Comparison of ENCODE assay signal across 22 cellular contexts in the genomic region with DNA sequence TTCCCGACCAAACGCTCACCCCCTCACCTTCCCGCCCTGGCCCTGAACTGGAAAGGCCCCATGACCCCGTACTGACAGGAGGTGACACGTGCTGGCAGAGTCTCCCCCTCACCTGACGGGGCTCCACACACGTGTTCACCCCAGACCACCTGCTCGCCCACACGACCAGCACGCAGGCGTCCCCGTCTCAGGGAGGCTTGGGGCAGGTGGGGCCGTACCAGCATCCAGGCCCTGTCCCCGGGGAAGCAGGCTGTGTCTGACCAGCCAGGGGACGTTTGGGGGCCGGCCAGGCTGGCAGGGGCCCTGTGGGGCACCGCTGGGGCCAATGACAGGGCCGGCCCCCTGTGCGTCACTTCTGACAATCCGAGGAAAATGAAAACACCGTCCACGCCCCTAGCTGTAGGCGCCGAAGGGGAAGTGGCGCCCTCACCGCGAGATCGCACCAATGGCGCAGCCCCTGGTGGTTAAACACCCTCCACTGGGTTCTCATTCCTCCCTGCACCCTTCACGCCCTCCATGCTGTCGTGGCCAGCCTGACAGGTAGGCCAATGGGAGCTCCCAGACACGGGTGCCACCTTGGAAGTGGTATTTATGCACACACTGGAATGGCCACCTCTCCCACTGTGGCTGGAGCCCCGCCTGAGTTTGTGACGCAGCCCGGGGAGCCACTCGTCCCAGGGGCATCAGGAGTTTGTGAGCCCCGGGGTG. TPM values are rescaled to one million over a fixed set of nuclear protein-coding genes. Genes with fewer than 3 reads are reported as not detected.
A peak's percentile ranks its signal among the peaks of the same experiment; 100 is the strongest.
DNase-seq lines count a peak whose midpoint lies in the region; ATAC-seq and TF ChIP-seq lines count a peak whose summit lies in the region.
"Had no signal": no experiment of that assay in that cellular context is flagged by ENCODE, and none has a peak within 500 bp of the region (broad histone marks: within the 10 kb centered on the region; RNA-seq: fewer than 3 reads in every experiment).

No MANE protein-coding gene starts in this region.

- no peak overlapping the region for H3K27ac ChIP-seq in right atrium auricular region
- no peak overlapping the region for H3K27ac ChIP-seq in right lobe of liver
- H3K27ac ChIP-seq in psoas muscle: no peak overlapping the region
- H3K27ac ChIP-seq in mesenchymal stem cell (ENCODE audit: low read length, poor library complexity, severe bottlenecking): no peak overlapping the region
- H3K27ac ChIP-seq: A549, SJCRH30 had no signal

- TF ChIP-seq CTCF in right atrium auricular region (IDR thresholded peaks at IDR 0.05) (no peak), right lobe of liver (IDR thresholded peaks at IDR 0.05) (no peak), psoas muscle (IDR thresholded peaks at IDR 0.05) (no peak), endothelial cell (IDR thresholded peaks at IDR 0.05; ENCODE audit: unreplicated experiment) (no peak)

- no peak overlapping the region for H4K8ac ChIP-seq in mesenchymal stem cell (ENCODE audit: low read length)

- no peak overlapping the region for H3K9ac ChIP-seq in mesenchymal stem cell (ENCODE audit: low read length)

- H3K4ac ChIP-seq in mesenchymal stem cell (ENCODE audit: low read depth in 1 of 2, low read length in 2 of 2): no peak overlapping the region

- no peaks in the 10 kb centered on the region for H3K27me3 Mint-ChIP-seq in central memory CD8-positive, alpha-beta T cell
- H3K27me3 Mint-ChIP-seq in endothelial cell (ENCODE audit: unreplicated experiment): peaks cover 5% of the 10 kb centered on the region
- H3K27me3 Mint-ChIP-seq: B cell had no signal

- H4K91ac ChIP-seq in mesenchymal stem cell (ENCODE audit: low read length): no peak overlapping the region

- H3K79me1 ChIP-seq in mesenchymal stem cell (replicated peaks; ENCODE audit: low read length, poor library complexity, severe bottlenecking): no peaks in the 10 kb centered on the region

- no peak overlapping the region for H2BK5ac ChIP-seq in mesenchymal stem cell (ENCODE audit: low read depth, low read length, poor library complexity, severe bottlenecking)

- peaks cover 65% of the 10 kb centered on the region for H3K36me3 ChIP-seq in right atrium auricular region
- H3K36me3 ChIP-seq in right lobe of liver: peaks cover 0 to 78% (median 26%) of the 10 kb centered on the region in 4 donors
- peaks cover 0 to 14% of the 10 kb centered on the region in 2 donors for H3K36me3 ChIP-seq in psoas muscle (ENCODE audit: insufficient read depth in 1 of 2, low read depth in 1 of 2)
- H3K36me3 ChIP-seq in mesenchymal stem cell (ENCODE audit: control insufficient read depth in 1 of 2, insufficient read depth in 2 of 2, low read depth in 1 of 2, low read length in 2 of 2): peaks cover 14 to 15% of the 10 kb centered on the region in 2 experiments
- H3K36me3 ChIP-seq: SJCRH30 had no signal

- H2BK12ac ChIP-seq in mesenchymal stem cell (ENCODE audit: low read length in 2 of 2): no peak overlapping the region

- H3K4me2 ChIP-seq in mesenchymal stem cell (ENCODE audit: low read length, poor library complexity, severe bottlenecking): no peak overlapping the region
- H3K4me2 ChIP-seq: A549 had no signal

- no peak overlapping the region for H3K4me3 Mint-ChIP-seq in central memory CD8-positive, alpha-beta T cell
- H3K4me3 Mint-ChIP-seq in endothelial cell (ENCODE audit: unreplicated experiment): no peak overlapping the region
- H3K4me3 Mint-ChIP-seq: B cell, CD14-positive monocyte, H9 had no signal

- H3K14ac ChIP-seq in mesenchymal stem cell (ENCODE audit: low read length in 2 of 2): no peak overlapping the region

- no peak overlapping the region for H3K27ac Mint-ChIP-seq in central memory CD8-positive, alpha-beta T cell (ENCODE audit: low read depth)
- no peak overlapping the region for H3K27ac Mint-ChIP-seq in endothelial cell (ENCODE audit: unreplicated experiment)
- H3K27ac Mint-ChIP-seq: B cell had no signal

- H2AK5ac ChIP-seq in mesenchymal stem cell (ENCODE audit: low read length, severe bottlenecking): no peak overlapping the region

- no peak overlapping the region for H3K23ac ChIP-seq in mesenchymal stem cell (ENCODE audit: low read length in 2 of 2)

- peaks cover 5% of the 10 kb centered on the region for H3K36me3 Mint-ChIP-seq in central memory CD8-positive, alpha-beta T cell (ENCODE audit: insufficient read depth)
- peaks cover 6% of the 10 kb centered on the region for H3K36me3 Mint-ChIP-seq in endothelial cell (ENCODE audit: low read depth, unreplicated experiment)

- WGBS in right lobe of liver (ENCODE audit: insufficient coverage, low coverage, low lambda C conversion rate, missing lambda C conversion rate): 65% methylated on average over 3 of the region's 37 CpGs
- 86 to 92% (median 87%) methylated on average over 36 to 37 of the region's 37 CpGs for whole genome bisulfite sequencing in psoas muscle, 3 donors
- 89% methylated on average over 36 of the region's 37 CpGs for WGBS in mesenchymal stem cell

- intact Hi-C loops in left ventricle myocardium superior (cut with micrococcal nuclease): no loop called here
- intact Hi-C loops in right lobe of liver (cut with DNase I): no loop called here
- intact Hi-C loops in psoas muscle (cut with DNase I): no loop called here

- H3K18ac ChIP-seq in mesenchymal stem cell (ENCODE audit: low read depth in 1 of 2, low read length in 2 of 2): no peak overlapping the region

- no peak overlapping the region for H2BK120ac ChIP-seq in mesenchymal stem cell (ENCODE audit: low read depth, low read length)

- H3K4me1 ChIP-seq in right atrium auricular region (no peaks in the 10 kb centered on the region), right lobe of liver (peaks cover 0 to 7% (median 0%) of the 10 kb centered on the region in 4 donors), psoas muscle (no peaks in the 10 kb centered on the region), mesenchymal stem cell (ENCODE audit: control insufficient read depth, insufficient read depth, low read depth, low read length) (no peaks in the 10 kb centered on the region)
- H3K4me1 ChIP-seq: A549, SJCRH30 had no signal

- no peaks in the 10 kb centered on the region for H3K9me3 ChIP-seq in right atrium auricular region
- H3K9me3 ChIP-seq in right lobe of liver: no peaks in the 10 kb centered on the region
- H3K9me3 ChIP-seq in psoas muscle: no peaks in the 10 kb centered on the region
- H3K9me3 ChIP-seq in mesenchymal stem cell (ENCODE audit: control insufficient read depth, low read length): no peaks in the 10 kb centered on the region
- H3K9me3 ChIP-seq: A549, SJCRH30 had no signal

- no peaks in the 10 kb centered on the region for H3K4me1 Mint-ChIP-seq in central memory CD8-positive, alpha-beta T cell
- H3K4me1 Mint-ChIP-seq in endothelial cell (ENCODE audit: unreplicated experiment): no peaks in the 10 kb centered on the region
- H3K4me1 Mint-ChIP-seq: B cell, CD14-positive monocyte, H9 had no signal

- H2BK15ac ChIP-seq in mesenchymal stem cell (ENCODE audit: low read depth, poor library complexity, severe bottlenecking): no peak overlapping the region

- H3K27me3 ChIP-seq in right atrium auricular region (no peaks in the 10 kb centered on the region), right lobe of liver (no peaks in the 10 kb centered on the region), psoas muscle (ENCODE audit: insufficient read depth in 3 of 3, low read length in 2 of 3) (peaks cover 0 to 2% (median 0%) of the 10 kb centered on the region in 3 donors), mesenchymal stem cell (ENCODE audit: control insufficient read depth in 1 of 2, insufficient read depth in 1 of 2, low read length in 2 of 2) (no peaks in the 10 kb centered on the region)
- H3K27me3 ChIP-seq: SJCRH30 had no signal

- no peak for ATAC-seq in left ventricle myocardium superior
- peak; percentile 40 for ATAC-seq in central memory CD8-positive, alpha-beta T cell (replicated peaks; ENCODE audit: extremely low read depth, poor library complexity, severe bottlenecking)
- ATAC-seq in right lobe of liver: no peak
- no peak for ATAC-seq in psoas muscle
- ATAC-seq: A549, Panc1 had no signal

- H2AFZ ChIP-seq in mesenchymal stem cell (ENCODE audit: low read depth, low read length): no peak overlapping the region

- H3K4me3 ChIP-seq in right atrium auricular region (no peak overlapping the region), right lobe of liver (no peak overlapping the region), psoas muscle (no peak overlapping the region), mesenchymal stem cell (ENCODE audit: insufficient read depth in 1 of 2, low read depth in 1 of 2, low read length in 2 of 2) (no peak overlapping the region)
- H3K4me3 ChIP-seq: A549, SJCRH30 had no signal

- no peaks in the 10 kb centered on the region for H3K9me3 Mint-ChIP-seq in central memory CD8-positive, alpha-beta T cell
- no peaks in the 10 kb centered on the region for H3K9me3 Mint-ChIP-seq in endothelial cell (ENCODE audit: unreplicated experiment)
- H3K9me3 Mint-ChIP-seq: CD14-positive monocyte, H9 had no signal

- DNase-seq in left ventricle myocardium superior (peak; percentile 30), right atrium auricular region (ENCODE audit: low spot score) (no peak), right lobe of liver (peak in 2 of 3 donors; percentile 14 to 53), psoas muscle (peak; percentile 6 to 50), endothelial cell (ENCODE audit: low spot score) (no peak), mesenchymal stem cell (no peak)
- no peak for DNase-seq in central memory CD8-positive, alpha-beta T cell (ENCODE audit: low spot score in 2 of 2)
- no peak for DNase-seq in activated T-cell treated with anti-CD3 and anti-CD28 coated beads, Interleukin-2, amount 50 U/mL, for 1 hour
- DNase-seq: DMS79, H9, IMR-90, MV-4-11, NCI-H1105 treated with DMSO at 0.1 percent for 48 hours, NCI-H2029 treated with DMSO at 0.1 percent for 48 hours, NCI-H226, NCI-H510A treated with DMSO at 0.1 percent for 48 hours, NCI-H748 treated with DMSO at 0.1 percent for 48 hours, SJCRH30 had no signal

- no peak for TF ChIP-seq POLR2A in right lobe of liver (IDR thresholded peaks at IDR 0.05)

RNA-seq across cellular contexts. Expression of a gene that starts 49.4 kb away (rescaled TPM):
- total RNA-seq in left ventricle myocardium superior: 3.4 TPM
- total RNA-seq in right atrium auricular region: 1 to 10 TPM; 2.4 to 2.8 TPM
- total RNA-seq in right lobe of liver: 1 to 10 TPM in 4 of 6 experiments, under 1 TPM in 2; 0.93 to 2.9 (median 2.2) TPM
- total RNA-seq in psoas muscle: under 1 TPM in 3 of 4 donors, not detected in 1; 0.59 to 0.96 (median 0.83) TPM
- under 1 TPM; 0.08 to 0.68 (median 0.35) TPM for polyA plus RNA-seq in psoas muscle
- 1.8 TPM for total RNA-seq in endothelial cell (ENCODE audit: unreplicated experiment)
- 6.5 TPM for polyA plus RNA-seq in mesenchymal stem cell (2013, experiment 1 of 2)
- 6.2 TPM for polyA plus RNA-seq in mesenchymal stem cell (2013, experiment 2 of 2)
- total RNA-seq: IMR-90, SJCRH30 had no signal
- polyA plus RNA-seq: CD14-positive monocyte, IMR-90 had no signal

RNA-seq across cellular contexts. Expression of a gene that starts 53.9 kb away (rescaled TPM):
- total RNA-seq in left ventricle myocardium superior (230 TPM), right atrium auricular region (10 to 100 TPM; 28.5 to 42.3 TPM), right lobe of liver (10 to 100 TPM; 38.9 to 65.2 (median 53.3) TPM), psoas muscle (10 to 100 TPM in 3 of 4 donors, 1 to 10 TPM in 1; 4.5 to 22.0 (median 15.1) TPM), endothelial cell (ENCODE audit: unreplicated experiment) (24.5 TPM)
- polyA plus RNA-seq in psoas muscle: 1 to 10 TPM; 2.3 to 3.8 (median 2.3) TPM
- 23.4 TPM for polyA plus RNA-seq in mesenchymal stem cell (2013, experiment 1 of 2)
- 22.9 TPM for polyA plus RNA-seq in mesenchymal stem cell (2013, experiment 2 of 2)

Comparison
In these comparisons a context has a peak if more than half of its experiments do, and no peak if none do; other contexts are left out.
1. DNase-seq: peak in left ventricle myocardium superior (single experiment), right lobe of liver (2 of 3) and psoas muscle (2 of 2); none in right atrium auricular region (single experiment), central memory CD8-positive, alpha-beta T cell (0 of 2), endothelial cell (single experiment), mesenchymal stem cell (single experiment) and activated T-cell treated with anti-CD3 and anti-CD28 coated beads, Interleukin-2, amount 50 U/mL, for 1 hour (single experiment).